ENCODE assay signal across 12 cellular contexts in the genomic region with DNA sequence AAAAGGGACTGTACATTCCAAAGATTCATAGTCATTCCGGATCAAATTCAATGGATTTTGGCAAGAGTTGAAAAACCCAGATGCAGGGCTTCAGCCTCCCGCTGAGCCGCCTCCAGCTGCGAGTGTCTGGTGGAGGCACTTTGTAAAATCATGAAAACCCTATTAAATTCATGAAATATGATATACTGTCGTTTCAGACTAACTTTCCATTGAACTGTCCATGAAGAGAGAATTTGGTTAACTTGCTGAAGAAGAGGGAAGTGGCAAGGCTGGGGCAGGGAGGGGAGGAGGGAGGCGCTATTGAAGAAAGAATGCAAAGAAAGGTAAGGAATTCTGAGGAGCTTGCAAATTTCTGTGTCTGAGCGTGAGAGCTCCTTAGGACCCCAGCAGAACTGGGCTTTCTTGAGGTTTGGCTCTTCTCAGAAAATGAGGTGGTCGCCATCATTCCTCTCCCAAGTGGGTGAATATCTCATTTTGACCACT. TPM values are rescaled to one million over a fixed set of nuclear protein-coding genes. Genes with fewer than 3 reads are reported as not detected.
DNase-seq lines count a peak whose midpoint lies in the region; ATAC-seq and TF ChIP-seq lines count a peak whose summit lies in the region.
"Had no signal": no experiment of that assay in that cellular context is flagged by ENCODE, and none has a peak within 500 bp of the region (broad histone marks: within the 10 kb centered on the region; RNA-seq: fewer than 3 reads in every experiment).

No MANE protein-coding gene starts in this region.

- H3K36me3 ChIP-seq in MG63 = no peaks in the 10 kb centered on the region
- H3K36me3 ChIP-seq in esophagus muscularis mucosa = no peaks in the 10 kb centered on the region
- no peaks in the 10 kb centered on the region for H3K36me3 ChIP-seq in neural progenitor cell
- no peaks in the 10 kb centered on the region for H3K36me3 ChIP-seq in WERI-Rb-1
- no peaks in the 10 kb centered on the region for H3K36me3 ChIP-seq in CD4-positive, alpha-beta memory T cell (ENCODE audit: insufficient read depth, low read length)

- no peak for TF ChIP-seq POLR2A in esophagus muscularis mucosa (IDR thresholded peaks at IDR 0.05; ENCODE audit: low read depth)

- no peak overlapping the region for H3K27ac Mint-ChIP-seq in neural progenitor cell
- H3K27ac Mint-ChIP-seq in CD4-positive, alpha-beta memory T cell = no peak overlapping the region
- H3K27ac Mint-ChIP-seq: CD8-positive, alpha-beta memory T cell had no signal

- H3K9me3 Mint-ChIP-seq in neural progenitor cell = no peaks in the 10 kb centered on the region
- H3K9me3 Mint-ChIP-seq in CD4-positive, alpha-beta memory T cell = no peaks in the 10 kb centered on the region
- H3K9me3 Mint-ChIP-seq: CD8-positive, alpha-beta memory T cell had no signal

- no peak for ATAC-seq in GM18858 (IDR thresholded peaks at IDR 0.05; ENCODE audit: unreplicated experiment)

- H3K9ac ChIP-seq in neural progenitor cell = no peak overlapping the region

- TF ChIP-seq EP300 in esophagus muscularis mucosa (IDR thresholded peaks at IDR 0.05) = no peak

- CTCF ChIA-PET in CD4-positive, alpha-beta memory T cell (lab: Charles Lee; ENCODE audit: partially characterized antibody) = no interaction called here

- DNase-seq in AG08396 (ENCODE audit: low spot score) (peak; percentile 86), MG63 (peak; percentile 83), esophagus muscularis mucosa (ENCODE audit: extremely low spot score) (no peak), neural progenitor cell (ENCODE audit: low spot score) (peak; percentile 24), WERI-Rb-1 (no peak), HK-2 (ENCODE audit: unreplicated experiment) (no peak)
- DNase-seq in CD4-positive, alpha-beta memory T cell = no peak
- DNase-seq: CD8-positive, alpha-beta memory T cell; effector CD8-positive, alpha-beta T cell; NCI-H1417 had no signal

- H3K36me3 Mint-ChIP-seq in neural progenitor cell = no peaks in the 10 kb centered on the region
- no peaks in the 10 kb centered on the region for H3K36me3 Mint-ChIP-seq in CD4-positive, alpha-beta memory T cell
- H3K36me3 Mint-ChIP-seq: CD8-positive, alpha-beta memory T cell had no signal

- POLR2A ChIA-PET in CD4-positive, alpha-beta memory T cell (lab: Charles Lee; ENCODE audit: partially characterized antibody) = no interaction called here

- H3K4me1 ChIP-seq in esophagus muscularis mucosa (peaks cover 3 to 22% (median 17%) of the 10 kb centered on the region in 4 donors), neural progenitor cell (peaks cover 16% of the 10 kb centered on the region)
- no peaks in the 10 kb centered on the region for H3K4me1 ChIP-seq in CD4-positive, alpha-beta memory T cell (ENCODE audit: insufficient read depth, low read length)

- TF ChIP-seq CTCF in esophagus muscularis mucosa (IDR thresholded peaks at IDR 0.05) = no peak
- no peak for TF ChIP-seq CTCF in neural progenitor cell (IDR thresholded peaks at IDR 0.05)
- no peak for TF ChIP-seq CTCF in WERI-Rb-1 (IDR thresholded peaks at IDR 0.05; ENCODE audit: low read depth, low read length)

- H3K9me3 ChIP-seq in MG63 (no peaks in the 10 kb centered on the region), esophagus muscularis mucosa (no peaks in the 10 kb centered on the region), neural progenitor cell (ENCODE audit: low read depth) (no peaks in the 10 kb centered on the region), WERI-Rb-1 (ENCODE audit: severe bottlenecking) (peaks cover under 1% of the 10 kb centered on the region)
- H3K9me3 ChIP-seq in CD4-positive, alpha-beta memory T cell (ENCODE audit: control insufficient read depth in 1 of 2, low read length in 2 of 2) = no peaks in the 10 kb centered on the region

- H3K4me1 Mint-ChIP-seq in neural progenitor cell = peaks cover 33% of the 10 kb centered on the region
- H3K4me1 Mint-ChIP-seq in CD4-positive, alpha-beta memory T cell = no peaks in the 10 kb centered on the region
- H3K4me1 Mint-ChIP-seq: CD8-positive, alpha-beta memory T cell had no signal

- peak overlapping the region; percentile 12 to 59 (median 40) for H3K27ac ChIP-seq in esophagus muscularis mucosa (replicated peaks in 1 of 4)
- no peak overlapping the region for H3K27ac ChIP-seq in neural progenitor cell
- H3K27ac ChIP-seq in WERI-Rb-1 = no peak overlapping the region
- no peak overlapping the region for H3K27ac ChIP-seq in CD4-positive, alpha-beta memory T cell (ENCODE audit: low read depth, low read length)

- H3K27me3 Mint-ChIP-seq in neural progenitor cell (ENCODE audit: insufficient read depth, low read depth) = peaks cover 3% of the 10 kb centered on the region
- H3K27me3 Mint-ChIP-seq in CD4-positive, alpha-beta memory T cell = peaks cover 4% of the 10 kb centered on the region in 2 donors

- H3K4me3 ChIP-seq in MG63 = no peak overlapping the region
- peak overlapping the region in 1 of 4 donors; percentile 7 for H3K4me3 ChIP-seq in esophagus muscularis mucosa
- H3K4me3 ChIP-seq in neural progenitor cell = no peak overlapping the region
- no peak overlapping the region for H3K4me3 ChIP-seq in WERI-Rb-1 (ENCODE audit: low read depth, low read length)
- no peak overlapping the region for H3K4me3 ChIP-seq in CD4-positive, alpha-beta memory T cell (ENCODE audit: low read length in 2 of 2)

- 55% methylated on average over 8 of the region's 8 CpGs for WGBS in esophagus muscularis mucosa

- H3K4me3 Mint-ChIP-seq in neural progenitor cell = peak overlapping the region; percentile 14
- H3K4me3 Mint-ChIP-seq in CD4-positive, alpha-beta memory T cell = no peak overlapping the region
- H3K4me3 Mint-ChIP-seq: CD8-positive, alpha-beta memory T cell had no signal

- H3K4me2 ChIP-seq in neural progenitor cell = peak overlapping the region; percentile 56

- H3K27me3 ChIP-seq in MG63 = no peaks in the 10 kb centered on the region
- H3K27me3 ChIP-seq in esophagus muscularis mucosa = no peaks in the 10 kb centered on the region
- H3K27me3 ChIP-seq in neural progenitor cell = no peaks in the 10 kb centered on the region
- H3K27me3 ChIP-seq in WERI-Rb-1 (ENCODE audit: insufficient read depth, low read depth, severe bottlenecking) = peaks cover 95% of the 10 kb centered on the region
- no peaks in the 10 kb centered on the region for H3K27me3 ChIP-seq in CD4-positive, alpha-beta memory T cell (ENCODE audit: insufficient read depth, low read length)

- H4K20me1 ChIP-seq in neural progenitor cell (ENCODE audit: low read depth) = no peaks in the 10 kb centered on the region

- intact Hi-C loops in esophagus muscularis mucosa (cut with DNase I) = no loop called here
- intact Hi-C loops in CD4-positive, alpha-beta memory T cell (cut with micrococcal nuclease) = no loop called here

- no peaks in the 10 kb centered on the region for H3F3A ChIP-seq in neural progenitor cell (ENCODE audit: low read depth)

- peak overlapping the region; percentile 60 for H2AFZ ChIP-seq in neural progenitor cell (replicated peaks)

- no peaks in the 10 kb centered on the region for H3K79me2 ChIP-seq in neural progenitor cell (ENCODE audit: low read depth)

RNA-seq across cellular contexts. Expression of a gene that starts 25.7 kb away (rescaled TPM):
- not detected in 2 replicates for total RNA-seq in MG63 (2014; rRNA removed; shearing (Covaris generic); ENCODE audit: low replicate concordance)
- under 1 TPM in 2 of 4 donors, not detected in 2; 0.17 to 0.42 TPM for total RNA-seq in esophagus muscularis mucosa
- 0.06 and 0.37 TPM in 2 replicates for total RNA-seq in neural progenitor cell (ENCODE audit: low replicate concordance)
- under 1 TPM; 0.06 to 0.12 TPM for total RNA-seq in CD4-positive, alpha-beta memory T cell
- under 1 TPM; 0.15 to 0.22 TPM for polyA plus RNA-seq in CD4-positive, alpha-beta memory T cell
- total RNA-seq: mononuclear cell had no signal

Comparison
In these comparisons a context has a peak if more than half of its experiments do, and no peak if none do; other contexts are left out.
1. DNase-seq: peak in AG08396 (single experiment), MG63 (single experiment) and neural progenitor cell (single experiment); none in esophagus muscularis mucosa (single experiment), WERI-Rb-1 (single experiment), CD4-positive, alpha-beta memory T cell (0 of 5) and HK-2 (single experiment).
2. H3K27ac ChIP-seq: peak in esophagus muscularis mucosa (4 of 4); none in neural progenitor cell (single experiment), WERI-Rb-1 (single experiment) and CD4-positive, alpha-beta memory T cell (single experiment).